ENCODE assay signal across 8 cellular contexts in genomic region chr13:45464141-45464686, GRCh38. TPM values are rescaled to one million over a fixed set of nuclear protein-coding genes. Genes with fewer than 3 reads are reported as not detected.
DNase-seq lines count a peak whose midpoint lies in the region; ATAC-seq and TF ChIP-seq lines count a peak whose summit lies in the region.

No MANE protein-coding gene starts in this region.

- peaks cover 22% of the 10 kb centered on the region; the same call in 1 of the 2 replicates for H3K27me3 ChIP-seq in HUES64 (ENCODE audit: insufficient read depth, low read length)
- no peaks in the 10 kb centered on the region for H3K27me3 ChIP-seq in mononuclear cell (ENCODE audit: insufficient read depth, low read length)

- H3K9ac ChIP-seq in HUES64 (ENCODE audit: low read depth, low read length), result peak overlapping the region; percentile 56; the same call in 1 of the 2 replicates

- H3K4me3 ChIP-seq in HUES64 (ENCODE audit: low read length) (peak overlapping the region; percentile 92), cardiac fibroblast (replicated peaks in 1 of 2; ENCODE audit: low read depth in 2 of 2, low read length in 2 of 2) (peak overlapping the region; percentile 17 to 40), mononuclear cell (ENCODE audit: low read length) (peak overlapping the region; percentile 93)

- no peaks in the 10 kb centered on the region for H3K4me1 ChIP-seq in HUES64 (ENCODE audit: insufficient read depth, low read length)
- peaks cover 39% of the 10 kb centered on the region for H3K4me1 ChIP-seq in mononuclear cell (ENCODE audit: insufficient read depth, low read length)

- ATAC-seq in HG03135 (IDR thresholded peaks at IDR 0.05; ENCODE audit: unreplicated experiment) (no peak), GM18873 (IDR thresholded peaks at IDR 0.05; ENCODE audit: low FRiP score, unreplicated experiment) (no peak)

- peak overlapping the region; percentile 84 for H3K27ac ChIP-seq in 22Rv1
- peak overlapping the region; percentile 93 for H3K27ac ChIP-seq in HUES64 (ENCODE audit: low read depth, low read length)

- TF ChIP-seq CTCF in 22Rv1 (IDR thresholded peaks at IDR 0.05), result no peak
- peak; percentile 51 for TF ChIP-seq CTCF in cardiac fibroblast (IDR thresholded peaks at IDR 0.05; ENCODE audit: low read depth, low read length)

- DNase-seq in cardiac fibroblast (ENCODE audit: low read depth in 2 of 2) (no peak), retina (no peak), ureter (ENCODE audit: low spot score) (no peak)

- peaks cover 4% of the 10 kb centered on the region; the same call in 1 of the 2 replicates for H3K36me3 ChIP-seq in HUES64 (ENCODE audit: insufficient read depth, low read length)

- H3K9me3 ChIP-seq in HUES64 (ENCODE audit: insufficient read depth, low read depth, low read length) (no peaks in the 10 kb centered on the region), mononuclear cell (ENCODE audit: low read depth, low read length) (no peaks in the 10 kb centered on the region)

- 90% methylated on average over 9 of the region's 9 CpGs for WGBS in HUES64

RNA-seq across cellular contexts. Expression of gene COG3, which starts 0.5 kb away (rescaled TPM):
- polyA plus RNA-seq in HUES64 (2013, experiment 1 of 2), result 12.5 TPM
- 10.0 TPM for polyA plus RNA-seq in HUES64 (2013, experiment 2 of 2)
- total RNA-seq in mononuclear cell (40.8 TPM), ureter (54.9 TPM)

RNA-seq across cellular contexts. Expression of gene SLC25A30, which starts 46.0 kb away (rescaled TPM):
- 2.5 TPM for polyA plus RNA-seq in HUES64 (2013, experiment 1 of 2)
- 3.6 TPM for polyA plus RNA-seq in HUES64 (2013, experiment 2 of 2)
- 23.7 TPM for total RNA-seq in mononuclear cell
- 16.8 TPM for total RNA-seq in ureter

Comparison
In these comparisons a context has a peak if more than half of its experiments do, and no peak if none do; other contexts are left out.
1. H3K4me3 ChIP-seq: peak in every context shown above with its lines; median percentile 93 in mononuclear cell; 92 in HUES64; 28 in cardiac fibroblast.